Comparison of ENCODE assay signal across 2 cellular contexts in genomic region chr6:27619436-27619835, GRCh38.
TF ChIP-seq lines count a peak whose summit lies in the region.

No MANE protein-coding gene starts in this region.

TF ChIP-seq in HCT116, 20 proteins besides CTCF, POLR2A, EP300 and RAD21 (continued from another document):
- no peak for TF ChIP-seq ZNF274 (IDR thresholded peaks at IDR 0.05; ENCODE audit: low read depth, low read length)

TF ChIP-seq in K562, 482 proteins besides CTCF, POLR2A, EP300 and RAD21 (continued from another document):
- TF ChIP-seq TFE3 (CRISPR knock-in tag; IDR thresholded peaks at IDR 0.05) (no peak), NCOA4 (IDR thresholded peaks at IDR 0.05; ENCODE audit: partially characterized antibody) (no peak), SREBF2 (CRISPR knock-in tag; IDR thresholded peaks at IDR 0.05) (no peak), C11orf30 (IDR thresholded peaks at IDR 0.05; ENCODE audit: low read depth) (peak; percentile 58; the same call in 1 of the 2 replicates), PHF20 (IDR thresholded peaks at IDR 0.05; ENCODE audit: partially characterized antibody) (no peak), ZNF316 (IDR thresholded peaks at IDR 0.05) (peak; percentile 73), KLF10 (CRISPR knock-in tag; IDR thresholded peaks at IDR 0.05) (no peak), YY1 (IDR thresholded peaks at IDR 0.05; ENCODE audit: borderline replicate concordance in 1 of 3, control insufficient read depth in 1 of 3, extremely low read depth in 1 of 3, insufficient read depth in 3 of 3, insufficient read length in 1 of 3, insufficient replicate concordance in 2 of 3, low read depth in 1 of 3, low read length in 2 of 3) (no peak), MAFG (tag; conservative IDR thresholded peaks at IDR 0.05) (no peak), PKNOX1 (IDR thresholded peaks at IDR 0.05) (no peak)
